ENCODE assay signal across 8 cellular contexts in the genomic region with DNA sequence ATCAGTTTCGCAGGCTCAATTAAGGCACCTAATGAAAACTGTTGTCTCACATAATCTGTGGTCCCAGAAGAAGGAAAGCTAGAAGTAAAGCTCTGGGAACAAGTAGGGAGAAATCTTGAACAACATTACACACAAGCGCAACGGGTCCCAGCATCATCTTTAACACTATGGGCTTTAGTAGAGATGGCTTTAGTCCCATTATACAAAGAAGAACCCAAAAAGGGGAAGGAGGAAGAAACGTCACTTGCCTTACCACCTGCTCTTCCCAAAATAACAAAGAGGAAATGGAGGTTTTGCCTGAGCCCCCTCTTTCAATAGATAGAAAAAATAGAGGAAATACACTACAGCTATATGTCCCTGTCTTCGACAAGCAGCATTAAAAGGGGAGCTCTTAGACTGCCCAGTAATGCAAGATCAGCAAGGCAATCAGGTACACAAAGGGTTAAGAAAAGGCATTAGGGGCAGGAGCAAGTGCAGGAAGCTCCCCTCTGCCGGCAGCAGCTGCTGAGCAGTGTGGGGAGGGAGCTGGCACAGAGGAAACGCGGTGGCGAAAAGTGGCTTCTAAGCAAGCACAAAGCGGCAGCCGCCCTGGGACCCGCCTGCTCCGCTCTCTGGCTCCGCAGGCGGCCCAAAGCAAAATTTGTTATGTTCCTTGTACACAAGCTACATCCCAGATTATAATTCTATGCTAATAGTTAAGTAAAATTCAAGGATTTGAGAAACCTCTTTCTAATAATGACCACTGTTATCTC.
DNase-seq lines count a peak whose midpoint lies in the region; ATAC-seq and TF ChIP-seq lines count a peak whose summit lies in the region.
"Not testable (repeated sequence)": the region's sequence is repeated elsewhere in the genome, so short reads cannot be mapped to it uniquely, and the experiment has no call there.

No MANE protein-coding gene starts in this region.

- not testable (repeated sequence) for H3K9me3 Mint-ChIP-seq in activated CD8-positive, alpha-beta T cell treated with anti-CD3 and anti-CD28 coated beads for 36 hours; activated naive CD8-positive, alpha-beta T cell treated with anti-CD3 and anti-CD28 coated beads for 36 hours; natural killer cell treated with Interleukin-12 subunit alpha and Interleukin-12 subunit beta and Interleukin-15 and Interleukin-18, amount 100 ng/mL, for 72 hours

- H2AFZ ChIP-seq in OCI-LY7 (ENCODE audit: low read length), result not testable (repeated sequence)

- not testable (repeated sequence) for H3K27me3 Mint-ChIP-seq in activated CD8-positive, alpha-beta T cell treated with anti-CD3 and anti-CD28 coated beads for 36 hours; activated naive CD8-positive, alpha-beta T cell treated with anti-CD3 and anti-CD28 coated beads for 36 hours; natural killer cell treated with Interleukin-12 subunit alpha and Interleukin-12 subunit beta and Interleukin-15 and Interleukin-18, amount 100 ng/mL, for 72 hours

- peak; percentile 56 for ATAC-seq in GM19372 (IDR thresholded peaks at IDR 0.05; ENCODE audit: low read depth, unreplicated experiment)
- ATAC-seq in HG02610 (IDR thresholded peaks at IDR 0.05; ENCODE audit: unreplicated experiment), result peak; percentile 41
- ATAC-seq in HG03432 (IDR thresholded peaks at IDR 0.05; ENCODE audit: unreplicated experiment), result peak; percentile 77
- ATAC-seq in activated CD8-positive, alpha-beta T cell treated with anti-CD3 and anti-CD28 coated beads for 36 hours, result peak; percentile 50
- peak in 1 of 2 donors; percentile 79 for ATAC-seq in natural killer cell treated with Interleukin-12 subunit alpha and Interleukin-12 subunit beta and Interleukin-15 and Interleukin-18, amount 100 ng/mL, for 72 hours

- not testable (repeated sequence) for H3K27ac Mint-ChIP-seq in activated CD8-positive, alpha-beta T cell treated with anti-CD3 and anti-CD28 coated beads for 36 hours; activated naive CD8-positive, alpha-beta T cell treated with anti-CD3 and anti-CD28 coated beads for 36 hours; natural killer cell treated with Interleukin-12 subunit alpha and Interleukin-12 subunit beta and Interleukin-15 and Interleukin-18, amount 100 ng/mL, for 72 hours

- not testable (repeated sequence) for H3K79me2 ChIP-seq in DOHH2 (ENCODE audit: control insufficient read depth, low read length); OCI-LY7 (ENCODE audit: insufficient read depth, low read depth, low read length)

- intact Hi-C loops in OCI-LY7 (cut with micrococcal nuclease; ENCODE audit: unreplicated experiment); activated CD8-positive, alpha-beta T cell treated with anti-CD3 and anti-CD28 coated beads for 36 hours (cut with micrococcal nuclease): not testable (repeated sequence)

- peaks cover 25% of the 10 kb centered on the region for H3K4me1 Mint-ChIP-seq in activated CD8-positive, alpha-beta T cell treated with anti-CD3 and anti-CD28 coated beads for 36 hours (ENCODE audit: low read depth)
- not testable (repeated sequence) for H3K4me1 Mint-ChIP-seq in activated naive CD8-positive, alpha-beta T cell treated with anti-CD3 and anti-CD28 coated beads for 36 hours
- peaks cover 0 to 30% of the 10 kb centered on the region in 2 donors for H3K4me1 Mint-ChIP-seq in natural killer cell treated with Interleukin-12 subunit alpha and Interleukin-12 subunit beta and Interleukin-15 and Interleukin-18, amount 100 ng/mL, for 72 hours (ENCODE audit: low read depth in 2 of 2)

- H3K4me3 Mint-ChIP-seq in activated CD8-positive, alpha-beta T cell treated with anti-CD3 and anti-CD28 coated beads for 36 hours; activated naive CD8-positive, alpha-beta T cell treated with anti-CD3 and anti-CD28 coated beads for 36 hours: not testable (repeated sequence)
- H3K4me3 Mint-ChIP-seq in natural killer cell treated with Interleukin-12 subunit alpha and Interleukin-12 subunit beta and Interleukin-15 and Interleukin-18, amount 100 ng/mL, for 72 hours, result peak overlapping the region; percentile 27

- not testable (repeated sequence) for H3K9me3 ChIP-seq in DOHH2 (ENCODE audit: control insufficient read depth, insufficient read depth, low read length); OCI-LY7 (ENCODE audit: low read length)

- not testable (repeated sequence) for H4K20me1 ChIP-seq in DOHH2 (ENCODE audit: control insufficient read depth, insufficient read depth, low read depth, low read length); OCI-LY7 (ENCODE audit: insufficient read depth, low read length)

- H3K4me1 ChIP-seq in DOHH2 (ENCODE audit: control insufficient read depth, low read length), result peaks cover 36% of the 10 kb centered on the region
- H3K4me1 ChIP-seq in OCI-LY7 (ENCODE audit: insufficient read depth, low read length, poor library complexity, severe bottlenecking), result peaks cover 25% of the 10 kb centered on the region

- H3F3A ChIP-seq in DOHH2 (ENCODE audit: control insufficient read depth, insufficient read depth), result not testable (repeated sequence)

- CTCF ChIA-PET in OCI-LY7 (lab: Charles Lee; ENCODE audit: unreplicated experiment), result not testable (repeated sequence)
- CTCF ChIA-PET in activated CD8-positive, alpha-beta T cell treated with anti-CD3 and anti-CD28 coated beads for 36 hours (lab: Charles Lee), result interaction anchor here (1.1 to 1.7 kb wide), 4 partner anchors 8 to 128 kb away, joined by 3 to 4 read pairs (median 4); no protein-coding TSS in a partner anchor

- H3K27ac ChIP-seq in DOHH2 (ENCODE audit: low read depth, low read length) (peak overlapping the region; percentile 79), OCI-LY7 (ENCODE audit: low read depth, low read length, poor library complexity, severe bottlenecking) (peak overlapping the region; percentile 88)

- H3K27me3 ChIP-seq in DOHH2 (ENCODE audit: control insufficient read depth, low read length), result not testable (repeated sequence)

- H3K36me3 Mint-ChIP-seq in activated CD8-positive, alpha-beta T cell treated with anti-CD3 and anti-CD28 coated beads for 36 hours (ENCODE audit: low read depth); activated naive CD8-positive, alpha-beta T cell treated with anti-CD3 and anti-CD28 coated beads for 36 hours; natural killer cell treated with Interleukin-12 subunit alpha and Interleukin-12 subunit beta and Interleukin-15 and Interleukin-18, amount 100 ng/mL, for 72 hours: not testable (repeated sequence)

- not testable (repeated sequence) for H3K36me3 ChIP-seq in DOHH2 (ENCODE audit: control insufficient read depth, low read length); OCI-LY7 (ENCODE audit: insufficient read depth, low read length)

- POLR2A ChIA-PET in OCI-LY7 (lab: Charles Lee), result interaction anchor here (0.8 kb wide), 1 partner anchor 15 kb away, joined by 3 read pairs; no protein-coding TSS in a partner anchor
- POLR2A ChIA-PET in activated CD8-positive, alpha-beta T cell treated with anti-CD3 and anti-CD28 coated beads for 36 hours (lab: Charles Lee), result not testable (repeated sequence)

- H3K4me3 ChIP-seq in DOHH2 (ENCODE audit: low read length), result peak overlapping the region; percentile 43
- H3K4me3 ChIP-seq in OCI-LY7 (ENCODE audit: low read depth, low read length, poor library complexity, severe bottlenecking), result peak overlapping the region; percentile 51

- H3K4me2 ChIP-seq in DOHH2 (ENCODE audit: low read length) (peak overlapping the region; percentile 53), OCI-LY7 (ENCODE audit: low read length) (peak overlapping the region; percentile 62)

- H3K9me2 ChIP-seq in DOHH2 (replicated peaks; ENCODE audit: control insufficient read depth, low read length); OCI-LY7 (ENCODE audit: insufficient read depth, low read length): not testable (repeated sequence)

- peak; percentile 60 for DNase-seq in OCI-LY7 (ENCODE audit: low spot score)
- peak; percentile 48 for DNase-seq in activated CD8-positive, alpha-beta T cell treated with anti-CD3 and anti-CD28 coated beads for 36 hours
- peak; percentile 14 for DNase-seq in activated naive CD8-positive, alpha-beta T cell treated with anti-CD3 and anti-CD28 coated beads for 36 hours
- not testable (repeated sequence) for DNase-seq in natural killer cell treated with Interleukin-12 subunit alpha and Interleukin-12 subunit beta and Interleukin-15 and Interleukin-18, amount 100 ng/mL, for 72 hours (ENCODE audit: low spot score)

- BruUV-seq in OCI-LY7 (replicated peaks; lab: Mats Ljungman, UMichigan), result TSS peak; percentile 95

- not testable (repeated sequence) for TF ChIP-seq CTCF in DOHH2 (IDR thresholded peaks at IDR 0.05; ENCODE audit: low read depth, low read length, poor library complexity, severe bottlenecking); OCI-LY7 (conservative IDR thresholded peaks at IDR 0.05; ENCODE audit: low read length); activated CD8-positive, alpha-beta T cell treated with anti-CD3 and anti-CD28 coated beads for 36 hours (IDR thresholded peaks at IDR 0.05)
